In genomic region chr3:46860381-46861292, GRCh38 we compare ENCODE assay signal across 9 cellular contexts. TPM values are rescaled to one million over a fixed set of nuclear protein-coding genes. Genes with fewer than 3 reads are reported as not detected.
A peak's percentile ranks its signal among the peaks of the same experiment; 100 is the strongest.
DNase-seq lines count a peak whose midpoint lies in the region; ATAC-seq and TF ChIP-seq lines count a peak whose summit lies in the region.
"Had no signal": no experiment of that assay in that cellular context is flagged by ENCODE, and none has a peak within 500 bp of the region (broad histone marks: within the 10 kb centered on the region; RNA-seq: fewer than 3 reads in every experiment).

No MANE protein-coding gene starts in this region.

- TF ChIP-seq CTCF in NB4 (IDR thresholded peaks at IDR 0.05; ENCODE audit: low read depth, low read length) = peak; percentile 65

- intact Hi-C loops in posterior vena cava (cut with DNase I) = loop anchor here in 1 of 2 donors (5.0 to 10.0 kb wide), 2 partner anchors 37 to 156 kb away; partner anchors contain the start of gene TMIE

- ATAC-seq in GM19324 (IDR thresholded peaks at IDR 0.05; ENCODE audit: low FRiP score, unreplicated experiment) = no peak

- no peak overlapping the region for H3K4me3 ChIP-seq in NB4 (ENCODE audit: low read depth, low read length)

- no peak for TF ChIP-seq POLR2A in NB4 (IDR thresholded peaks at IDR 0.05; ENCODE audit: extremely low read depth, insufficient read length)

- peak; percentile 54 for DNase-seq in DMS53 (lab: John Stamatoyannopoulos, UW)
- no peak for DNase-seq in DMS53 treated with DMSO at 0.1 percent for 48 hours (lab: John Stamatoyannopoulos, UW; ENCODE audit: unreplicated experiment)
- DNase-seq in NB4 (ENCODE audit: low read depth) = peak; percentile 36
- peak; percentile 51 for DNase-seq in dermis blood vessel endothelial cell
- peak; percentile 64 for DNase-seq in posterior vena cava (ENCODE audit: low spot score)
- DNase-seq in NCI-H446 treated with DMSO at 0.1 percent for 48 hours (lab: John Stamatoyannopoulos, UW) = no peak
- DNase-seq in ureter (ENCODE audit: low spot score) = no peak

RNA-seq across cellular contexts. Expression of gene MYL3, which starts 2.6 kb away (rescaled TPM):
- 0.14 TPM in 1 of 2 replicates, not detected in the other for total RNA-seq in dermis blood vessel endothelial cell
- total RNA-seq in posterior vena cava = 1 to 10 TPM; 3.2 to 5.9 TPM
- 4.6 TPM for total RNA-seq in ureter
- total RNA-seq: LHCN-M2 had no signal

RNA-seq across cellular contexts. Expression of gene PTH1R, which starts 16.9 kb away (rescaled TPM):
- 0.19 and 0.85 TPM in 2 replicates for total RNA-seq in dermis blood vessel endothelial cell
- total RNA-seq in posterior vena cava = 10 to 100 TPM in 1 of 2 donors, 1 to 10 TPM in 1; 5.8 to 17.9 TPM
- 12.9 TPM for total RNA-seq in ureter

Comparison
In these comparisons a context has a peak if more than half of its experiments do, and no peak if none do; other contexts are left out.
1. DNase-seq: peak in DMS53 (single experiment), NB4 (single experiment), dermis blood vessel endothelial cell (single experiment) and posterior vena cava (single experiment); none in DMS53 treated with DMSO at 0.1 percent for 48 hours (single experiment), NCI-H446 treated with DMSO at 0.1 percent for 48 hours (single experiment) and ureter (single experiment).